7 cellular contexts compared by ENCODE assay signal in the genomic region with DNA sequence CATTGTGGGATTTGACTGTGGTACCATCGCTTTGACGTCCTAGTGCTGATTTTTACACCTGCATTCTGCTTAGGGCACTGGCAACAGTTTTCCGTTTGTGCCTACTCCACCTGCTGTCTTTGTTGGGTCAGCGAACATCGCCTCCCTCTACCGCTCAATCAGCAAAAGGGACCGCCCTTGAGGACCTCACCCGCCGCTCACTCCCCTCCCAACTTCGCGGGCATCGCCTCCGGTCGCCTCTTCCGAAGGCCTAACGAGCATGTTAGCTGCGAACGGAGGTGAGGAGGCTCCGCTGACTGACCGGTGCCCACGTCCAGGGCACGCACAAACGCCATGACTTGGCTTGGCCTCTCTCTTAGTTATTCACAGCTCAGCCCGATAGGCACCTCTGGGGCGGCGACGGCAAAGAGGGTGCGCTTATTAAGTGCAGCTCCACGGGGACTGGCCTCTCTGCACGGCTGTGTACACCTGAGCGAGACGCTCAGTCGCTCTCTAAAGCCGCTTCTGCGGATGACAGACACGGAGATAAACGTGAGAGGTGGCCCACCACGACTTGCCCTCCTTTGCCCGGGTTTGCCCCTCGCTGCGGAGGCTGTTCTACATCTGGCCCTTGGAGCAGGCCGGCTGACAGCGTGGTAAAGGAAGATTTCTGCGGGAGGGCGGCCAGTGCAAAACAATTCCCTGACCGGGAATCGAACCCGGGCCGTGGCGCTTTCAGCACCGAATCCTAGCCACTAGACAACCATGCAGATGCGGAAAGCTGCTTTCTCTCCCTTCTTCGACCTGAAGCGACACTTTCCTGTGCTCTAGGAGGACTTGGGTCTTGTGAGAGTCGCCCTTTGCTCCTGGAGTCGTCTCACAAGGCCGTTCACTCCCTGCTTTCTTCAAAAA.
DNase-seq lines count a peak whose midpoint lies in the region; ATAC-seq and TF ChIP-seq lines count a peak whose summit lies in the region.
"Not testable (repeated sequence)": the region's sequence is repeated elsewhere in the genome, so short reads cannot be mapped to it uniquely, and the experiment has no call there.

No MANE protein-coding gene starts in this region.

- BruUV-seq in mammary epithelial cell (replicated peaks; lab: Mats Ljungman, UMichigan) = TSS peak; percentile 86

- not testable (repeated sequence) for H3K4me3 ChIP-seq in GM23338; mammary epithelial cell (replicated peaks in 1 of 3; ENCODE audit: insufficient read depth in 1 of 3, low read depth in 2 of 3, low read length in 3 of 3); left lung; naive thymus-derived CD4-positive, alpha-beta T cell (ENCODE audit: low read length)

- not testable (repeated sequence) for H3K4me2 ChIP-seq in GM23338; mammary epithelial cell (ENCODE audit: insufficient read depth, low read depth, low read length)

- CTCF ChIA-PET in activated B cell treated with CpG ODN at 0.5 μM for 24 hours (lab: Charles Lee); mammary epithelial cell (lab: Charles Lee; ENCODE audit: low non-redundant PET); naive thymus-derived CD4-positive, alpha-beta T cell (lab: Charles Lee): not testable (repeated sequence)

- not testable (repeated sequence) for H3K36me3 ChIP-seq in GM23338 (ENCODE audit: insufficient read depth); mammary epithelial cell (ENCODE audit: insufficient read depth, low read length); left lung; naive thymus-derived CD4-positive, alpha-beta T cell (ENCODE audit: control insufficient read depth in 2 of 3, insufficient read depth in 3 of 3, low read length in 3 of 3)

- dilution Hi-C loops in mammary epithelial cell (cut with HindIII; ENCODE audit: low sequenced_read_pairs) = not testable (repeated sequence)

- not testable (repeated sequence) for H3K79me2 ChIP-seq in GM23338 (replicated peaks; ENCODE audit: insufficient read depth); mammary epithelial cell (ENCODE audit: insufficient read depth, low read length)

- H3K9me3 ChIP-seq in mammary epithelial cell (replicated peaks; ENCODE audit: insufficient read depth, low read length); left lung; naive thymus-derived CD4-positive, alpha-beta T cell (ENCODE audit: control insufficient read depth in 2 of 3, low read length in 3 of 3): not testable (repeated sequence)

- not testable (repeated sequence) for H3K9ac ChIP-seq in mammary epithelial cell (ENCODE audit: insufficient read depth, low read length)

- not testable (repeated sequence) for TF ChIP-seq CTCF in GM23338 (conservative IDR thresholded peaks at IDR 0.05; ENCODE audit: low read depth in 2 of 2); activated B cell treated with CpG ODN at 0.5 μM for 24 hours (IDR thresholded peaks at IDR 0.05); mammary epithelial cell (conservative IDR thresholded peaks at IDR 0.05 in 1 of 2, IDR thresholded peaks at IDR 0.05 in 1 of 2; ENCODE audit: extremely low read depth in 1 of 2, insufficient read depth in 1 of 2, low read depth in 1 of 2, low read length in 2 of 2); left lung (IDR thresholded peaks at IDR 0.05)

- H3K27ac Mint-ChIP-seq in GM23338; activated B cell treated with CpG ODN at 0.5 μM for 24 hours; naive thymus-derived CD4-positive, alpha-beta T cell; stimulated activated naive B cell treated with anti-CD40 and anti-IgM and Interleukin-4, amounts not matched to agents 10 μg/mL and 1 μg/mL and 100 μg/mL, for 72 hours: not testable (repeated sequence)

- H3K27me3 Mint-ChIP-seq in GM23338 (ENCODE audit: insufficient read depth, low read depth, poor library complexity); activated B cell treated with CpG ODN at 0.5 μM for 24 hours; activated T-cell treated with anti-CD3 and anti-CD28 coated beads, Interleukin-2, amount 50 U/mL, for 4 hours (ENCODE audit: low read depth); naive thymus-derived CD4-positive, alpha-beta T cell; stimulated activated naive B cell treated with anti-CD40 and anti-IgM and Interleukin-4, amounts not matched to agents 10 μg/mL and 1 μg/mL and 100 μg/mL, for 72 hours: not testable (repeated sequence)

- H3K36me3 Mint-ChIP-seq in GM23338 (ENCODE audit: low read depth); activated B cell treated with CpG ODN at 0.5 μM for 24 hours (ENCODE audit: low read depth); activated T-cell treated with anti-CD3 and anti-CD28 coated beads, Interleukin-2, amount 50 U/mL, for 4 hours (ENCODE audit: insufficient read depth); naive thymus-derived CD4-positive, alpha-beta T cell; stimulated activated naive B cell treated with anti-CD40 and anti-IgM and Interleukin-4, amounts not matched to agents 10 μg/mL and 1 μg/mL and 100 μg/mL, for 72 hours: not testable (repeated sequence)

- not testable (repeated sequence) for H3K4me1 ChIP-seq in GM23338 (ENCODE audit: insufficient read depth); mammary epithelial cell (ENCODE audit: insufficient read depth, low read length); left lung; naive thymus-derived CD4-positive, alpha-beta T cell (ENCODE audit: control insufficient read depth in 2 of 2, insufficient read depth in 2 of 2, low read length in 2 of 2)

- WGBS in mammary epithelial cell (ENCODE audit: low coverage, missing lambda C conversion rate) = no CpG with 5 or more reads among the region's 57 CpGs

- in situ Hi-C loops in mammary epithelial cell (cut with MboI; ENCODE audit: low sequenced_read_pairs in 2 of 2) = not testable (repeated sequence)

- H3K4me3 Mint-ChIP-seq in GM23338; activated B cell treated with CpG ODN at 0.5 μM for 24 hours; activated T-cell treated with anti-CD3 and anti-CD28 coated beads, Interleukin-2, amount 50 U/mL, for 4 hours; naive thymus-derived CD4-positive, alpha-beta T cell; stimulated activated naive B cell treated with anti-CD40 and anti-IgM and Interleukin-4, amounts not matched to agents 10 μg/mL and 1 μg/mL and 100 μg/mL, for 72 hours: not testable (repeated sequence)

- not testable (repeated sequence) for H3F3A ChIP-seq in GM23338 (replicated peaks; ENCODE audit: low read depth)

- POLR2A ChIA-PET in activated B cell treated with CpG ODN at 0.5 μM for 24 hours (lab: Charles Lee); naive thymus-derived CD4-positive, alpha-beta T cell (lab: Charles Lee): not testable (repeated sequence)

- H3K9me3 Mint-ChIP-seq in GM23338; activated B cell treated with CpG ODN at 0.5 μM for 24 hours; activated T-cell treated with anti-CD3 and anti-CD28 coated beads, Interleukin-2, amount 50 U/mL, for 4 hours; naive thymus-derived CD4-positive, alpha-beta T cell; stimulated activated naive B cell treated with anti-CD40 and anti-IgM and Interleukin-4, amounts not matched to agents 10 μg/mL and 1 μg/mL and 100 μg/mL, for 72 hours: not testable (repeated sequence)

- intact Hi-C loops in activated B cell treated with CpG ODN at 0.5 μM for 24 hours (cut with micrococcal nuclease); mammary epithelial cell (cut with micrococcal nuclease); left lung (cut with DNase I); naive thymus-derived CD4-positive, alpha-beta T cell (cut with micrococcal nuclease): not testable (repeated sequence)

- H4K20me1 ChIP-seq in GM23338 (replicated peaks; ENCODE audit: insufficient read depth); mammary epithelial cell (ENCODE audit: insufficient read depth, low read length): not testable (repeated sequence)

- not testable (repeated sequence) for DNase-seq in GM23338 (ENCODE audit: low spot score); activated B cell treated with CpG ODN at 0.5 μM for 24 hours; activated T-cell treated with anti-CD3 and anti-CD28 coated beads, Interleukin-2, amount 50 U/mL, for 4 hours; mammary epithelial cell; left lung; naive thymus-derived CD4-positive, alpha-beta T cell; stimulated activated naive B cell treated with anti-CD40 and anti-IgM and Interleukin-4, amounts not matched to agents 10 μg/mL and 1 μg/mL and 100 μg/mL, for 72 hours

- not testable (repeated sequence) for H2AFZ ChIP-seq in GM23338; mammary epithelial cell (ENCODE audit: low read depth, low read length)

- H3K4me1 Mint-ChIP-seq in GM23338; activated B cell treated with CpG ODN at 0.5 μM for 24 hours; activated T-cell treated with anti-CD3 and anti-CD28 coated beads, Interleukin-2, amount 50 U/mL, for 4 hours (ENCODE audit: low read depth); naive thymus-derived CD4-positive, alpha-beta T cell; stimulated activated naive B cell treated with anti-CD40 and anti-IgM and Interleukin-4, amounts not matched to agents 10 μg/mL and 1 μg/mL and 100 μg/mL, for 72 hours: not testable (repeated sequence)

- H3K27ac ChIP-seq in GM23338 (ENCODE audit: low read depth); mammary epithelial cell (ENCODE audit: insufficient read depth, low read depth, low read length); left lung; naive thymus-derived CD4-positive, alpha-beta T cell (ENCODE audit: low read depth, low read length): not testable (repeated sequence)

- not testable (repeated sequence) for H3K9me2 ChIP-seq in GM23338 (ENCODE audit: insufficient read depth)

- ATAC-seq in GM23338 = peak; percentile 45
- peak; percentile 42 for ATAC-seq in activated B cell treated with CpG ODN at 0.5 μM for 24 hours (ENCODE audit: low read depth)
- peak; percentile 80 to 83 for ATAC-seq in activated T-cell treated with anti-CD3 and anti-CD28 coated beads, Interleukin-2, amount 50 U/mL, for 4 hours
- peak; percentile 66 for ATAC-seq in left lung
- ATAC-seq in naive thymus-derived CD4-positive, alpha-beta T cell = peak; percentile 76
- ATAC-seq in stimulated activated naive B cell treated with anti-CD40 and anti-IgM and Interleukin-4, amounts not matched to agents 10 μg/mL and 1 μg/mL and 100 μg/mL, for 72 hours (replicated peaks) = peak; percentile 38 to 76

- not testable (repeated sequence) for H3K27me3 ChIP-seq in GM23338 (ENCODE audit: insufficient read depth); mammary epithelial cell (ENCODE audit: insufficient read depth, low read length); left lung; naive thymus-derived CD4-positive, alpha-beta T cell (ENCODE audit: control insufficient read depth in 2 of 2, insufficient read depth in 2 of 2, low read length in 2 of 2)
